ENCODE assay signal across 8 cellular contexts in the genomic region with DNA sequence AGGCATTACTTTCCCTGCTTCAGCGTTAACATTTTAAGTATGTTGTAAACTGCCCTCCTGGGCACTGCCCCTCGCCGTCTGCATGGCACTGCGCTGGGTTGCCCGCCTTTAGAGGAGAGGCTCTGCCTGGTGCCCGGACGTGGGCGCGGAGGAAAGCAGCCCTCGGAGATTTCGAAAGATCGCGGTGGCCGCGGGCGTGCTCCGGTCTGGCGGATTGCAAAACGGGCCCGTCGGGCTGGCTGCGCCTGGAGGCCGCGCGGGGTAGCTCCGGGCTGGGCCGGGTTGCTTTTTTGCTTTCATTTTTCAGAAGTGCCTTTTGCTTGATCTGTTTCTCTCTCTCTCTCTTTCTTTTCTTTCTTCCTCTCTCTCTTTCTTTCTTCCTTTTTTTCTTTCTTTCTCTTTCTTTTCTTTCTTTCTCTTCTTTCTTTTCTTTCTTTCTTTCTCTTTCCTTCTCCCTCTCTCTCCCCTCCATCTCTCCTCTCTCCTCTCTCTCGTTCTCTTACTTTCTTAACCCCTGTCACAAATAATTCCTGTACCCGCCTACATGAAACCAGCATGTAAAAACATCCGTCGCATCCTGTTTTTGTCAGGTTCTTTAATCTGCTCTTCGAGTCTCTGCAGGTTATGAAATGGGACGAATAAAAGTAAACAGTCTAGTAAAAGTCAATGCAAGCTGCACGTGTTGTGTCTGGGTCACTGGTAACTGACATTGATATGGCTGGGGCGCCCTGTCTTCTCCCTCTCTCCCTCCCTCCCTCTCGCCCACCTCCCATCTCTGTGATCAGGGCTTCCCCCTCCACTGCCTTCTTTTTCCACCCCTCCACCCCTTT. TPM values are rescaled to one million over a fixed set of nuclear protein-coding genes. Genes with fewer than 3 reads are reported as not detected.
A peak's percentile ranks its signal among the peaks of the same experiment; 100 is the strongest.
DNase-seq lines count a peak whose midpoint lies in the region; ATAC-seq and TF ChIP-seq lines count a peak whose summit lies in the region.

No MANE protein-coding gene starts in this region.

- ATAC-seq in GM18858 (IDR thresholded peaks at IDR 0.05; ENCODE audit: unreplicated experiment) (peak; percentile 44), HG03025 (IDR thresholded peaks at IDR 0.05; ENCODE audit: low FRiP score, unreplicated experiment) (peak; percentile 60)
- peak; percentile 68 for ATAC-seq in activated T-helper 17 cell treated with anti-CD3 and anti-CD28 coated beads, Interleukin-2, amount 50 U/mL, for 72 hours (replicated peaks)

- 1% methylated on average over 36 of the region's 36 CpGs for WGBS in tibial nerve, 2 donors

- peak; percentile 19 for TF ChIP-seq CTCF in foreskin fibroblast (IDR thresholded peaks at IDR 0.05; ENCODE audit: low read depth, low read length)
- TF ChIP-seq CTCF in tibial nerve (IDR thresholded peaks at IDR 0.05) = peak in 4 of 5 experiments; percentile 18 to 63 (median 46)

- H2AFZ ChIP-seq in neuron (ENCODE audit: low read depth, low read length) = peak overlapping the region; percentile 73

- peak overlapping the region in 3 of 4 donors; percentile 61 to 80 (median 77) for H3K27ac ChIP-seq in tibial nerve

- DNase-seq in AG08396 (ENCODE audit: low spot score) = peak; percentile 85
- DNase-seq in NT2/D1 (ENCODE audit: low read depth, low spot score) = no peak
- peak; percentile 83 to 93 for DNase-seq in foreskin fibroblast
- DNase-seq in tibial nerve (ENCODE audit: low spot score in 2 of 2) = peak; percentile 44 to 51

- H3K4me1 ChIP-seq in NT2/D1 (ENCODE audit: insufficient read depth, insufficient read length) (peaks cover 2% of the 10 kb centered on the region), neuron (ENCODE audit: insufficient read depth, low read length) (peaks cover 24% of the 10 kb centered on the region), tibial nerve (peaks cover 0 to 41% (median 4%) of the 10 kb centered on the region in 4 donors)

- peaks cover 18% of the 10 kb centered on the region for H3K4me1 Mint-ChIP-seq in activated T-helper 17 cell treated with anti-CD3 and anti-CD28 coated beads, Interleukin-2, amount 50 U/mL, for 72 hours

- H3K9me3 Mint-ChIP-seq in activated T-helper 17 cell treated with anti-CD3 and anti-CD28 coated beads, Interleukin-2, amount 50 U/mL, for 72 hours = no peaks in the 10 kb centered on the region

- H3K4me3 ChIP-seq in NT2/D1 (ENCODE audit: insufficient read length, low read depth) = peak overlapping the region; percentile 86
- H3K4me3 ChIP-seq in foreskin fibroblast (ENCODE audit: low read depth in 1 of 2, low read length in 2 of 2) = peak overlapping the region; percentile 71 to 88
- H3K4me3 ChIP-seq in neuron (ENCODE audit: low read length) = peak overlapping the region; percentile 71
- peak overlapping the region; percentile 28 to 88 (median 72) for H3K4me3 ChIP-seq in tibial nerve

- H3K4me3 Mint-ChIP-seq in activated T-helper 17 cell treated with anti-CD3 and anti-CD28 coated beads, Interleukin-2, amount 50 U/mL, for 72 hours = peak overlapping the region; percentile 90

- peak in 1 of 2 donors; percentile 71 for TF ChIP-seq EP300 in tibial nerve (IDR thresholded peaks at IDR 0.05)

- H3K27me3 Mint-ChIP-seq in activated T-helper 17 cell treated with anti-CD3 and anti-CD28 coated beads, Interleukin-2, amount 50 U/mL, for 72 hours = peaks cover 43% of the 10 kb centered on the region

- peak overlapping the region; percentile 98 for H3K9ac ChIP-seq in NT2/D1 (ENCODE audit: insufficient read length, low read depth)

- H3K27me3 ChIP-seq in NT2/D1 (ENCODE audit: insufficient read depth, insufficient read length) (no peaks in the 10 kb centered on the region), neuron (ENCODE audit: insufficient read depth, low read length) (no peaks in the 10 kb centered on the region), tibial nerve (no peaks in the 10 kb centered on the region)

- H3K36me3 ChIP-seq in NT2/D1 (ENCODE audit: insufficient read depth, insufficient read length, low read length) = peaks cover 22% of the 10 kb centered on the region
- H3K36me3 ChIP-seq in neuron (ENCODE audit: insufficient read depth, low read length) = peaks cover 22% of the 10 kb centered on the region
- no peaks in the 10 kb centered on the region for H3K36me3 ChIP-seq in tibial nerve

- H3K9me3 ChIP-seq in NT2/D1 (ENCODE audit: insufficient read depth, low read length) (no peaks in the 10 kb centered on the region), neuron (ENCODE audit: low read length) (no peaks in the 10 kb centered on the region), tibial nerve (no peaks in the 10 kb centered on the region)

- no peak for TF ChIP-seq POLR2A in tibial nerve (IDR thresholded peaks at IDR 0.05)

- H3K36me3 Mint-ChIP-seq in activated T-helper 17 cell treated with anti-CD3 and anti-CD28 coated beads, Interleukin-2, amount 50 U/mL, for 72 hours (ENCODE audit: low read depth) = peaks cover 7% of the 10 kb centered on the region

- peak overlapping the region; percentile 77 for H3K27ac Mint-ChIP-seq in activated T-helper 17 cell treated with anti-CD3 and anti-CD28 coated beads, Interleukin-2, amount 50 U/mL, for 72 hours

RNA-seq across cellular contexts. Expression of a gene that starts 1.7 kb away (rescaled TPM):
- total RNA-seq in activated T-helper 17 cell treated with anti-CD3 and anti-CD28 coated beads, Interleukin-2, amount 50 U/mL, for 72 hours = not detected
- 10 to 100 TPM in 3 of 4 donors, 1 to 10 TPM in 1; 1.8 to 27.3 (median 12.9) TPM for total RNA-seq in tibial nerve
